Comparison of ENCODE assay signal across 8 cellular contexts in genomic region chr9:120792898-120793765, GRCh38. TPM values are rescaled to one million over a fixed set of nuclear protein-coding genes. Genes with fewer than 3 reads are reported as not detected.
DNase-seq lines count a peak whose midpoint lies in the region; ATAC-seq and TF ChIP-seq lines count a peak whose summit lies in the region.

FBXW2 (minus strand) TSS chr9:120793416; CDS start chr9:120788258, 5,158 bp downstream.

- H3K79me2 ChIP-seq in SU-DHL-6 (ENCODE audit: insufficient read depth, low read length), result peaks cover 55% of the 10 kb centered on the region

- ATAC-seq in HG02588 (IDR thresholded peaks at IDR 0.05; ENCODE audit: unreplicated experiment), result peak; percentile 94
- ATAC-seq in activated naive CD8-positive, alpha-beta T cell treated with anti-CD3 and anti-CD28 coated beads, Interleukin-2, amount 10 ng/mL, durations not matched to agents 7 days and 5 days (ENCODE audit: low read depth), result peak; percentile 90
- peak; percentile 86 for ATAC-seq in thoracic aorta (ENCODE audit: insufficient number of reproducible peaks, low FRiP score, low read depth)

- DNase-seq in GM10248 (ENCODE audit: extremely low spot score) (peak; percentile 95), NCI-H1092 (lab: John Stamatoyannopoulos, UW) (peak; percentile 85), head of caudate nucleus (peak; percentile 77 to 97 (median 94)), osteocyte (ENCODE audit: extremely low spot score, unreplicated experiment) (peak; percentile 96), thoracic aorta (ENCODE audit: low spot score) (peak; percentile 57)
- peak; percentile 92 for DNase-seq in activated naive CD8-positive, alpha-beta T cell treated with anti-CD3 and anti-CD28 coated beads, Interleukin-2, amount 10 ng/mL, durations not matched to agents 7 days and 5 days

- no peaks in the 10 kb centered on the region for H4K20me1 ChIP-seq in SU-DHL-6 (ENCODE audit: low read depth, low read length)

- H3K27me3 Mint-ChIP-seq in activated naive CD8-positive, alpha-beta T cell treated with anti-CD3 and anti-CD28 coated beads, Interleukin-2, amount 10 ng/mL, durations not matched to agents 7 days and 5 days, result no peaks in the 10 kb centered on the region
- H3K27me3 Mint-ChIP-seq in osteocyte (ENCODE audit: unreplicated experiment), result no peaks in the 10 kb centered on the region

- peaks cover 6% of the 10 kb centered on the region for H3K36me3 Mint-ChIP-seq in activated naive CD8-positive, alpha-beta T cell treated with anti-CD3 and anti-CD28 coated beads, Interleukin-2, amount 10 ng/mL, durations not matched to agents 7 days and 5 days
- peaks cover 9% of the 10 kb centered on the region for H3K36me3 Mint-ChIP-seq in osteocyte (ENCODE audit: unreplicated experiment)

- POLR2A ChIA-PET in GM10248 (lab: Yijun Ruan, JAX), result interaction anchor here (1.0 to 1.4 kb wide), 2 partner anchors 13 to 136 kb away, joined by 3 to 4 read pairs; no protein-coding TSS in a partner anchor
- POLR2A ChIA-PET in activated naive CD8-positive, alpha-beta T cell treated with anti-CD3 and anti-CD28 coated beads, Interleukin-2, amount 10 ng/mL, durations not matched to agents 7 days and 5 days (lab: Charles Lee), result interaction anchor here (0.7 to 2.3 kb wide), 32 partner anchors 8 to 340 kb away, joined by 3 to 14 read pairs (median 4); partner anchors contain the start of genes CNTRL and PSMD5

- peak within 1 kb of the TSS; percentile 92 for H3K4me3 Mint-ChIP-seq in activated naive CD8-positive, alpha-beta T cell treated with anti-CD3 and anti-CD28 coated beads, Interleukin-2, amount 10 ng/mL, durations not matched to agents 7 days and 5 days
- peak within 1 kb of the TSS; percentile 93 for H3K4me3 Mint-ChIP-seq in osteocyte (ENCODE audit: unreplicated experiment)

- no peak for TF ChIP-seq CTCF in GM10248 (IDR thresholded peaks at IDR 0.05; ENCODE audit: control extremely low read depth, extremely low read depth, low read depth, missing control alignments)
- TF ChIP-seq CTCF in SU-DHL-6 (IDR thresholded peaks at IDR 0.05; ENCODE audit: insufficient read depth, low read length, poor library complexity, severe bottlenecking), result no peak
- TF ChIP-seq CTCF in osteocyte (IDR thresholded peaks at IDR 0.05), result no peak
- TF ChIP-seq CTCF in thoracic aorta (IDR thresholded peaks at IDR 0.05), result peak; percentile 17

- H3K27me3 ChIP-seq in SU-DHL-6 (ENCODE audit: low read length) (no peaks in the 10 kb centered on the region), thoracic aorta (replicated peaks; ENCODE audit: insufficient read depth) (no peaks in the 10 kb centered on the region)

- H3K36me3 ChIP-seq in SU-DHL-6 (ENCODE audit: low read length), result no peaks in the 10 kb centered on the region
- H3K36me3 ChIP-seq in thoracic aorta, result no peaks in the 10 kb centered on the region

- no peaks in the 10 kb centered on the region for H3F3A ChIP-seq in SU-DHL-6 (ENCODE audit: insufficient read depth)

- peak within 1 kb of the TSS; percentile 78 for H3K9ac ChIP-seq in SU-DHL-6 (ENCODE audit: low read length)

- CTCF ChIA-PET in GM10248 (lab: Yijun Ruan, JAX), result interaction anchor here (0.7 to 2.4 kb wide), 4 partner anchors 9 to 136 kb away, joined by 3 to 6 read pairs (median 4); no protein-coding TSS in a partner anchor

- H3K27ac Mint-ChIP-seq in activated naive CD8-positive, alpha-beta T cell treated with anti-CD3 and anti-CD28 coated beads, Interleukin-2, amount 10 ng/mL, durations not matched to agents 7 days and 5 days, result peak within 1 kb of the TSS; percentile 96
- peak within 1 kb of the TSS; percentile 93 for H3K27ac Mint-ChIP-seq in osteocyte (ENCODE audit: unreplicated experiment)

- peaks cover 29 to 33% of the 10 kb centered on the region in 2 donors for H3K4me1 ChIP-seq in thoracic aorta (ENCODE audit: control insufficient read depth in 1 of 2, low read depth in 2 of 2)

- H3K27ac ChIP-seq in SU-DHL-6 (ENCODE audit: low read depth, low read length) (peak within 1 kb of the TSS; percentile 52), thoracic aorta (peak within 1 kb of the TSS; percentile 76 to 81)

- H3K4me2 ChIP-seq in SU-DHL-6 (ENCODE audit: low read depth, low read length, poor library complexity, severe bottlenecking), result peak within 1 kb of the TSS; percentile 86

- H3K9me3 ChIP-seq in SU-DHL-6 (ENCODE audit: insufficient read depth, low read length), result no peaks in the 10 kb centered on the region
- H3K9me3 ChIP-seq in thoracic aorta, result no peaks in the 10 kb centered on the region

- peak within 1 kb of the TSS; percentile 87 for H2AFZ ChIP-seq in SU-DHL-6 (ENCODE audit: low read depth, low read length, severe bottlenecking)

- peaks cover 40% of the 10 kb centered on the region for H3K4me1 Mint-ChIP-seq in activated naive CD8-positive, alpha-beta T cell treated with anti-CD3 and anti-CD28 coated beads, Interleukin-2, amount 10 ng/mL, durations not matched to agents 7 days and 5 days
- H3K4me1 Mint-ChIP-seq in osteocyte (ENCODE audit: unreplicated experiment), result peaks cover 31% of the 10 kb centered on the region

- no peaks in the 10 kb centered on the region for H3K9me3 Mint-ChIP-seq in activated naive CD8-positive, alpha-beta T cell treated with anti-CD3 and anti-CD28 coated beads, Interleukin-2, amount 10 ng/mL, durations not matched to agents 7 days and 5 days
- H3K9me3 Mint-ChIP-seq in osteocyte (ENCODE audit: unreplicated experiment), result no peaks in the 10 kb centered on the region

- H3K4me3 ChIP-seq in SU-DHL-6 (ENCODE audit: insufficient read depth, low read length, poor library complexity, severe bottlenecking) (peak within 1 kb of the TSS; percentile 74), thoracic aorta (peak within 1 kb of the TSS; percentile 88)

- no peaks in the 10 kb centered on the region for H3K9me2 ChIP-seq in SU-DHL-6 (replicated peaks; ENCODE audit: insufficient read depth, low read length)

- intact Hi-C loops in head of caudate nucleus (cut with DNase I), result loop anchor here (5.0 kb wide), 2 partner anchors 49 to 76 kb away; partner anchors contain the start of gene PSMD5

RNA-seq across cellular contexts. Expression of gene FBXW2, which starts in this region (rescaled TPM):
- total RNA-seq in activated naive CD8-positive, alpha-beta T cell treated with anti-CD3 and anti-CD28 coated beads, Interleukin-2, amount 10 ng/mL, durations not matched to agents 7 days and 5 days, result 10 to 100 TPM; 80.5 to 87.8 TPM
- total RNA-seq in osteocyte (84.7 and 86.8 TPM in 2 replicates), thoracic aorta (10 to 100 TPM; 41.7 to 79.7 TPM)

Comparison
In these comparisons a context has a peak if more than half of its experiments do, and no peak if none do; other contexts are left out.
1. Peak in every context shown above with its lines: DNase-seq, ATAC-seq, H3K4me3 ChIP-seq and H3K27ac ChIP-seq.